ENCODE assay signal across 1 cellular context in genomic region chr7:34949356-34949755, GRCh38.
TF ChIP-seq lines count a peak whose summit lies in the region.

No MANE protein-coding gene starts in this region.

TF ChIP-seq in SK-N-SH treated with all-trans-retinoic acid at 6 μM for 48 hours, 23 proteins besides CTCF, POLR2A, EP300 and RAD21 (continued from another document):
- TF ChIP-seq, protein P1, sequence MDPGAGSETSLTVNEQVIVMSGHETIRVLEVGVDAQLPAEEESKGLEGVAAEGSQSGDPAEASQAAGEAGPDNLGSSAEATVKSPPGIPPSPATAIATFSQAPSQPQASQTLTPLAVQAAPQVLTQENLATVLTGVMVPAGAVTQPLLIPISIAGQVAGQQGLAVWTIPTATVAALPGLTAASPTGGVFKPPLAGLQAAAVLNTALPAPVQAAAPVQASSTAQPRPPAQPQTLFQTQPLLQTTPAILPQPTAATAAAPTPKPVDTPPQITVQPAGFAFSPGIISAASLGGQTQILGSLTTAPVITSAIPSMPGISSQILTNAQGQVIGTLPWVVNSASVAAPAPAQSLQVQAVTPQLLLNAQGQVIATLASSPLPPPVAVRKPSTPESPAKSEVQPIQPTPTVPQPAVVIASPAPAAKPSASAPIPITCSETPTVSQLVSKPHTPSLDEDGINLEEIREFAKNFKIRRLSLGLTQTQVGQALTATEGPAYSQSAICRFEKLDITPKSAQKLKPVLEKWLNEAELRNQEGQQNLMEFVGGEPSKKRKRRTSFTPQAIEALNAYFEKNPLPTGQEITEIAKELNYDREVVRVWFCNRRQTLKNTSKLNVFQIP (CRISPR knock-in tag; IDR thresholded peaks at IDR 0.05; ENCODE audit: borderline replicate concordance, low read depth), result no peak
- TF ChIP-seq ESRRG (CRISPR knock-in tag; IDR thresholded peaks at IDR 0.05) (no peak), TCF4 (CRISPR knock-in tag; IDR thresholded peaks at IDR 0.05; ENCODE audit: borderline replicate concordance) (no peak)
